Comparison of ENCODE assay signal across 8 cellular contexts in the genomic region with DNA sequence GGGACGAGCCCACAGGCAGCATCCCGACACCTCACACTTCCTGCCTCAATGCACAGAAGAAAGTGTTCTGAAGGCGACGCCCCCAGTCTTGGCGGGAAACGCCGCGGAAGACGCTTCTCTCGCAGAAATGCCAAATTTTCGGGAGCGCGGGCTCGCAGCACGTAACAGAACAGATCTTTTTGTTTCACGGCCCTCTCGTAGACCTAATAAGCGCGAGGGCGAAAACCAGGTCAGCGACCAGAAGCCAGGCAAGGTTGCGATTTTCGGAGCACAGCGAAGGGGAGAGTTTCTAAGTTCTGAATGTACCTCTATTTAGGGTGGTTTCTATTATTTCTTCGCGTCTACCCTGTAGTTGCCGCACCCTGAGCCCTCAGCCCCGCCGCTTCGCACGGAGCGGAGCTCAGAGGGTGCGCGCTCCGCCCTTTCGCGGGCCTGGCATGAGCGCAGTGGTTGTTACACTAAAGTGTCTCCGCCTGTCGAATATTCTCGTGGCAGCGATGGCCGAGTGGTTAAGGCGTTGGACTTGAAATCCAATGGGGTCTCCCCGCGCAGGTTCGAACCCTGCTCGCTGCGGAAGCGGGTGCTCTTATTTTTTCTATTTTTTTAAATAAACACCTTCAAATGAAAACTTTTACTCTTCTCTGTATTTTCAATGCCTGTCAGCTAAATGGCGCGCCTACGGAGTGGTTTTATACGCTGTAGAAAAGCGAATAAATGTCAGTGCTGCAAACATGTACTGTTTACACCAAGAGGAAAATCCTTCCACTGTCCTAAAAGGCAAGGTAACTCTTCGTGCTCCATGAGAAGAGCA.
A peak's percentile ranks its signal among the peaks of the same experiment; 100 is the strongest.
DNase-seq lines count a peak whose midpoint lies in the region; ATAC-seq lines count a peak whose summit lies in the region.

No MANE protein-coding gene starts in this region.

- peak overlapping the region; percentile 81 for H3K27ac ChIP-seq in SK-N-MC
- peak overlapping the region; percentile 95 for H3K27ac ChIP-seq in temporal lobe (ENCODE audit: low read depth, low read length)

- H3K9me3 ChIP-seq in SK-N-MC (ENCODE audit: low read depth, low read length) = no peaks in the 10 kb centered on the region

- H3K9me3 Mint-ChIP-seq in activated naive CD4-positive, alpha-beta T cell treated with anti-CD3 and anti-CD28 coated beads, Interleukin-2, amount 50 U/mL, for 72 hours = no peaks in the 10 kb centered on the region

- ATAC-seq in HG02588 (IDR thresholded peaks at IDR 0.05; ENCODE audit: unreplicated experiment) = peak; percentile 84
- ATAC-seq in activated naive CD4-positive, alpha-beta T cell treated with anti-CD3 and anti-CD28 coated beads, Interleukin-2, amount 50 U/mL, for 72 hours = peak; percentile 83 to 87

- peak overlapping the region; percentile 91 for H3K9ac ChIP-seq in SK-N-MC (ENCODE audit: insufficient read length)

- peak overlapping the region; percentile 99 to 100 for H3K27ac Mint-ChIP-seq in activated naive CD4-positive, alpha-beta T cell treated with anti-CD3 and anti-CD28 coated beads, Interleukin-2, amount 50 U/mL, for 72 hours

- no peaks in the 10 kb centered on the region for H3K36me3 ChIP-seq in SK-N-MC (ENCODE audit: insufficient read depth, low read length)

- H3K36me3 Mint-ChIP-seq in activated naive CD4-positive, alpha-beta T cell treated with anti-CD3 and anti-CD28 coated beads, Interleukin-2, amount 50 U/mL, for 72 hours = no peaks in the 10 kb centered on the region

- peak overlapping the region; percentile 79 for H3K4me3 ChIP-seq in SK-N-MC

- peak; percentile 87 for DNase-seq in GM03348 (ENCODE audit: low spot score)
- DNase-seq in NCI-H1048 (lab: John Stamatoyannopoulos, UW) = peak; percentile 78
- peak; percentile 73 for DNase-seq in SK-N-MC (ENCODE audit: low read depth, low spot score)
- DNase-seq in activated naive CD4-positive, alpha-beta T cell treated with anti-CD3 and anti-CD28 coated beads, Interleukin-2, amount 50 U/mL, for 72 hours (ENCODE audit: low spot score in 2 of 2) = peak; percentile 94 to 98
- peak; percentile 95 for DNase-seq in glomerular visceral epithelial cell (ENCODE audit: extremely low spot score)
- peak; percentile 85 for DNase-seq in occipital lobe (lab: John Stamatoyannopoulos, UW)

Comparison
In these comparisons a context has a peak if more than half of its experiments do, and no peak if none do; other contexts are left out.
1. Peak in every context shown above with its lines: DNase-seq, ATAC-seq, H3K4me3 ChIP-seq and H3K27ac ChIP-seq.